ENCODE assay signal across 10 cellular contexts in genomic region chr13:21218351-21219043, GRCh38. TPM values are rescaled to one million over a fixed set of nuclear protein-coding genes. Genes with fewer than 3 reads are reported as not detected.
DNase-seq lines count a peak whose midpoint lies in the region; ATAC-seq and TF ChIP-seq lines count a peak whose summit lies in the region.
"Had no signal": no experiment of that assay in that cellular context is flagged by ENCODE, and none has a peak within 500 bp of the region (broad histone marks: within the 10 kb centered on the region; RNA-seq: fewer than 3 reads in every experiment).

No MANE protein-coding gene starts in this region.

- H3K27me3 ChIP-seq in endodermal cell (ENCODE audit: control insufficient read depth, insufficient read depth, low read length, poor library complexity, severe bottlenecking): no peaks in the 10 kb centered on the region

- intact Hi-C loops in natural killer cell (cut with micrococcal nuclease): no loop called here

- H3K27me3 Mint-ChIP-seq in natural killer cell (ENCODE audit: low read depth in 2 of 2) (peaks cover 35 to 64% of the 10 kb centered on the region in 2 donors), endodermal cell (ENCODE audit: insufficient read depth) (no peaks in the 10 kb centered on the region)

- WGBS in endodermal cell (ENCODE audit: insufficient coverage in 1 of 2, insufficient read length in 1 of 2), 2 experiments: 87 to 90% methylated on average over 5 to 7 of the region's 7 CpGs

- peak; percentile 14 for DNase-seq in DMS79 treated with DMSO at 0.1 percent for 48 hours (lab: John Stamatoyannopoulos, UW)
- no peak for DNase-seq in DMS79 (lab: John Stamatoyannopoulos, UW)
- DNase-seq in natural killer cell: no peak
- no peak for DNase-seq in NCI-H748 treated with DMSO at 0.1 percent for 48 hours (lab: John Stamatoyannopoulos, UW)
- DNase-seq in H4 (ENCODE audit: low spot score): no peak
- DNase-seq in endodermal cell: no peak

- H3K9ac ChIP-seq in endodermal cell (ENCODE audit: extremely low read depth, low read length, poor library complexity, severe bottlenecking): no peak overlapping the region

- H3K9me3 Mint-ChIP-seq in natural killer cell (peaks cover 2 to 7% of the 10 kb centered on the region in 2 donors), endodermal cell (peaks cover 18% of the 10 kb centered on the region)

- H3K4me1 Mint-ChIP-seq in natural killer cell (peaks cover 18 to 19% of the 10 kb centered on the region in 2 donors), endodermal cell (no peaks in the 10 kb centered on the region)

- H3K9me3 ChIP-seq in KOPT-K1 (ENCODE audit: insufficient read depth, low read length, poor library complexity, severe bottlenecking) (peaks cover 7% of the 10 kb centered on the region), endodermal cell (ENCODE audit: control insufficient read depth, low read length) (peaks cover 12% of the 10 kb centered on the region)

- H3K36me3 ChIP-seq in KOPT-K1 (ENCODE audit: insufficient read depth, low read length) (no peaks in the 10 kb centered on the region), endodermal cell (ENCODE audit: control insufficient read depth, insufficient read depth, low read length) (no peaks in the 10 kb centered on the region)
- H3K36me3 ChIP-seq: thoracic aorta had no signal

- H3K27ac ChIP-seq in KOPT-K1 (ENCODE audit: low read depth, low read length, poor library complexity, severe bottlenecking) (peak overlapping the region; percentile 84), endodermal cell (ENCODE audit: low read depth, low read length) (no peak overlapping the region)
- H3K27ac ChIP-seq: epithelial cell of prostate, thoracic aorta had no signal

- TF ChIP-seq CTCF in natural killer cell (IDR thresholded peaks at IDR 0.05) (no peak), endodermal cell (conservative IDR thresholded peaks at IDR 0.05) (no peak)

- ATAC-seq in HG02610 (IDR thresholded peaks at IDR 0.05; ENCODE audit: unreplicated experiment) (peak; percentile 95), natural killer cell (peak; percentile 80 to 94 (median 82))

- no peaks in the 10 kb centered on the region for H3K4me1 ChIP-seq in endodermal cell (ENCODE audit: control insufficient read depth, insufficient read depth, low read length)

- H3K27ac Mint-ChIP-seq in natural killer cell (peak overlapping the region; percentile 19 to 30), endodermal cell (no peak overlapping the region)

- H3K4me3 Mint-ChIP-seq in natural killer cell (peak overlapping the region; percentile 85), endodermal cell (no peak overlapping the region)

- peaks cover 11% of the 10 kb centered on the region for H3K36me3 Mint-ChIP-seq in natural killer cell
- H3K36me3 Mint-ChIP-seq in endodermal cell (ENCODE audit: low read depth): no peaks in the 10 kb centered on the region

- no peak overlapping the region for H3K4me3 ChIP-seq in endodermal cell (ENCODE audit: low read length)
- H3K4me3 ChIP-seq: thoracic aorta had no signal

RNA-seq across cellular contexts. Expression of gene MRPL57, which starts 42.0 kb away (rescaled TPM):
- total RNA-seq in natural killer cell (1 to 10 TPM; 7.8 to 9.9 (median 8.3) TPM), endodermal cell (10 to 100 TPM; 22.2 to 22.9 TPM)
- 24.3 and 28.0 TPM in 2 replicates for total RNA-seq in H4 (2014; rRNA removed; shearing (Covaris generic))
- polyA plus RNA-seq in endodermal cell (2013, experiment 1 of 2): 23.6 TPM
- 21.6 TPM for polyA plus RNA-seq in endodermal cell (2013, experiment 2 of 2)

RNA-seq across cellular contexts. Expression of gene SKA3, which starts 42.1 kb away (rescaled TPM):
- total RNA-seq in natural killer cell: 1 to 10 TPM; 1.3 to 3.2 (median 1.4) TPM
- total RNA-seq in H4 (2014; rRNA removed; shearing (Covaris generic)): 15.9 and 24.5 TPM in 2 replicates
- total RNA-seq in endodermal cell: 10 to 100 TPM; 24.1 to 35.3 TPM
- polyA plus RNA-seq in endodermal cell (2013, experiment 1 of 2): 32.6 TPM
- polyA plus RNA-seq in endodermal cell (2013, experiment 2 of 2): 32.8 TPM
- total RNA-seq: thoracic aorta had no signal
